In genomic region chr5:132375957-132376356, GRCh38 we compare ENCODE assay signal across 15 cellular contexts. TPM values are rescaled to one million over a fixed set of nuclear protein-coding genes. Genes with fewer than 3 reads are reported as not detected.
DNase-seq lines count a peak whose midpoint lies in the region; ATAC-seq and TF ChIP-seq lines count a peak whose summit lies in the region.
"Had no signal": no experiment of that assay in that cellular context is flagged by ENCODE, and none has a peak within 500 bp of the region (broad histone marks: within the 10 kb centered on the region; RNA-seq: fewer than 3 reads in every experiment).

No MANE protein-coding gene starts in this region.

- H3K27ac ChIP-seq in ascending aorta: peak overlapping the region; percentile 81 to 82
- H3K27ac ChIP-seq in gastrocnemius medialis: peak overlapping the region; percentile 77 to 99 (median 90)
- no peak overlapping the region for H3K27ac ChIP-seq in PC-3 (ENCODE audit: low read length)

- H3F3A ChIP-seq in PC-3 (ENCODE audit: low read length, unreplicated experiment): no peaks in the 10 kb centered on the region

- H3K9me3 ChIP-seq in ascending aorta (no peaks in the 10 kb centered on the region), gastrocnemius medialis (no peaks in the 10 kb centered on the region), PC-3 (ENCODE audit: low read length) (no peaks in the 10 kb centered on the region)
- H3K9me3 ChIP-seq: Caco-2 had no signal

- no peak overlapping the region for H3K9ac ChIP-seq in PC-3 (ENCODE audit: low read length)

- ATAC-seq in gastrocnemius medialis (no peak), HG03520 (IDR thresholded peaks at IDR 0.05; ENCODE audit: unreplicated experiment) (no peak), PC-3 (no peak), HG02840 (IDR thresholded peaks at IDR 0.05; ENCODE audit: low FRiP score, unreplicated experiment) (no peak)

- intact Hi-C loops in ascending aorta (cut with DNase I): no loop called here
- intact Hi-C loops in gastrocnemius medialis (cut with DNase I; ENCODE audit: low total_unique reads): loop anchor here (5.0 to 10.0 kb wide), 2 partner anchors 36 to 1629 kb away; partner anchors contain the start of gene VDAC1
- intact Hi-C loops in PC-3 (cut with micrococcal nuclease): no loop called here

- peaks cover 14 to 22% of the 10 kb centered on the region in 2 donors for H3K4me1 ChIP-seq in ascending aorta
- H3K4me1 ChIP-seq in gastrocnemius medialis: peaks cover 64 to 67% of the 10 kb centered on the region in 2 donors
- peaks cover 43% of the 10 kb centered on the region for H3K4me1 ChIP-seq in PC-3 (ENCODE audit: insufficient read depth, low read length)

- H3K36me3 ChIP-seq in ascending aorta (peaks cover 4 to 9% of the 10 kb centered on the region in 2 donors), gastrocnemius medialis (peaks cover 0 to 17% of the 10 kb centered on the region in 2 donors), PC-3 (ENCODE audit: low read depth, low read length) (no peaks in the 10 kb centered on the region)

- TF ChIP-seq CTCF in ascending aorta (IDR thresholded peaks at IDR 0.05): no peak
- TF ChIP-seq CTCF in gastrocnemius medialis (IDR thresholded peaks at IDR 0.05 in 4 of 5, conservative IDR thresholded peaks at IDR 0.05 in 1 of 5): no peak
- TF ChIP-seq CTCF in PC-3 (conservative IDR thresholded peaks at IDR 0.05; ENCODE audit: low read depth, low read length): no peak

- no peak overlapping the region for H2AFZ ChIP-seq in PC-3 (ENCODE audit: low read length)

- CTCF ChIA-PET in PC-3 (lab: Charles Lee): no interaction called here

- H3K4me3 ChIP-seq in ascending aorta (no peak overlapping the region), gastrocnemius medialis (no peak overlapping the region), PC-3 (ENCODE audit: low read length) (no peak overlapping the region)

- no peak overlapping the region for H3K4me2 ChIP-seq in PC-3 (ENCODE audit: low read length)

- in situ Hi-C loops in G401 (cut with HindIII; ENCODE audit: low sequenced_read_pairs) (no loop called here), gastrocnemius medialis (cut with MboI; ENCODE audit: low sequenced_read_pairs in 4 of 4) (loop anchor here in 2 of 4 donors (10.0 to 25.0 kb wide), 2 partner anchors 101 to 486 kb away; partner anchors contain the start of genes GDF9 (in 2 of the 2), LEAP2 (in 2 of the 2) and UQCRQ (in 2 of the 2))

- POLR2A ChIA-PET in PC-3 (lab: Charles Lee; ENCODE audit: unreplicated experiment): no interaction called here

- no peaks in the 10 kb centered on the region for H4K20me1 ChIP-seq in PC-3 (ENCODE audit: low read length)

- peak; percentile 64 for DNase-seq in G401 (ENCODE audit: low spot score)
- no peak for DNase-seq in ascending aorta (ENCODE audit: low spot score in 2 of 2)
- peak; percentile 7 for DNase-seq in iPS-NIHi11 (ENCODE audit: low spot score)
- DNase-seq in gastrocnemius medialis: no peak
- DNase-seq in PC-3: no peak
- DNase-seq in GM19238 (ENCODE audit: insufficient read length, low spot score): no peak
- DNase-seq: Caco-2; CD8-positive, alpha-beta memory T cell; DND-41; GF-D8; HCEC 1CT; HFFc6; IMR-90 had no signal

- peaks cover 66% of the 10 kb centered on the region for H3K79me2 ChIP-seq in PC-3 (ENCODE audit: low read length)

- no TSS peak for BruUV-seq in PC-3 (replicated peaks; lab: Mats Ljungman, UMichigan)

- no peaks in the 10 kb centered on the region for H3K27me3 ChIP-seq in ascending aorta
- no peaks in the 10 kb centered on the region for H3K27me3 ChIP-seq in gastrocnemius medialis
- no peaks in the 10 kb centered on the region for H3K27me3 ChIP-seq in PC-3 (ENCODE audit: low read length)

- no peaks in the 10 kb centered on the region for H3K9me2 ChIP-seq in PC-3 (replicated peaks; ENCODE audit: low read length)

- no peak for TF ChIP-seq POLR2A in gastrocnemius medialis (IDR thresholded peaks at IDR 0.05)

RNA-seq across cellular contexts. Expression of gene SLC22A5, which starts 6.4 kb away (rescaled TPM):
- total RNA-seq in G401 (2014; rRNA removed; shearing (Covaris generic)): 5.3 and 5.4 TPM in 2 replicates
- total RNA-seq in ascending aorta (11.9 TPM), gastrocnemius medialis (100 to 1,000 TPM in 1 of 4 donors, 10 to 100 TPM in 3; 56.2 to 116 (median 79.2) TPM), PC-3 (2014; rRNA removed) (8.2 and 21.8 TPM in 2 replicates)

Comparison
In these comparisons a context has a peak if more than half of its experiments do, and no peak if none do; other contexts are left out.
1. DNase-seq: peak in G401 (single experiment) and iPS-NIHi11 (single experiment); none in ascending aorta (0 of 2), gastrocnemius medialis (0 of 2), PC-3 (single experiment) and GM19238 (single experiment).